Comparison of ENCODE assay signal across 15 cellular contexts in genomic region chr4:53161475-53162423, GRCh38.
DNase-seq lines count a peak whose midpoint lies in the region; ATAC-seq and TF ChIP-seq lines count a peak whose summit lies in the region.
"Had no signal": no experiment of that assay in that cellular context is flagged by ENCODE, and none has a peak within 500 bp of the region (broad histone marks: within the 10 kb centered on the region; RNA-seq: fewer than 3 reads in every experiment).

No MANE protein-coding gene starts in this region.

- no peaks in the 10 kb centered on the region for H3K9me3 ChIP-seq in adipocyte (ENCODE audit: control insufficient read depth, low read length)
- H3K9me3 ChIP-seq: HAP-1 had no signal

- TF ChIP-seq CTCF in nephron (IDR thresholded peaks at IDR 0.05; ENCODE audit: unreplicated experiment in 3 of 3) = no peak

- POLR2A ChIA-PET in activated CD4-positive, alpha-beta memory T cell treated with anti-CD3 and anti-CD28 coated beads, Interleukin-2, amount 10 ng/mL, durations not matched to agents 7 days and 5 days (lab: Charles Lee) = no interaction called here

- ATAC-seq in left ventricle myocardium superior = peak; percentile 61
- ATAC-seq: CD8-positive, alpha-beta T cell had no signal

- H3K27me3 ChIP-seq in adipocyte (replicated peaks; ENCODE audit: control insufficient read depth, insufficient read depth, low read length) = no peaks in the 10 kb centered on the region

- H3K4me3 Mint-ChIP-seq in nephron = no peak overlapping the region
- H3K4me3 Mint-ChIP-seq in activated CD4-positive, alpha-beta memory T cell treated with anti-CD3 and anti-CD28 coated beads, Interleukin-2, amount 10 ng/mL, durations not matched to agents 7 days and 5 days = no peak overlapping the region
- H3K4me3 Mint-ChIP-seq: CD8-positive, alpha-beta T cell had no signal

- intact Hi-C loops in left ventricle myocardium superior (cut with micrococcal nuclease) = no loop called here

- H3K9ac ChIP-seq in adipocyte (ENCODE audit: low read length) = peak overlapping the region; percentile 43

- H3K36me3 Mint-ChIP-seq in nephron (ENCODE audit: low read depth) = no peaks in the 10 kb centered on the region
- H3K36me3 Mint-ChIP-seq in activated CD4-positive, alpha-beta memory T cell treated with anti-CD3 and anti-CD28 coated beads, Interleukin-2, amount 10 ng/mL, durations not matched to agents 7 days and 5 days (ENCODE audit: low read depth) = peaks cover 5% of the 10 kb centered on the region

- peak overlapping the region; percentile 49 for H3K4me3 ChIP-seq in adipocyte (ENCODE audit: low read length)
- H3K4me3 ChIP-seq: HAP-1 had no signal

- H3K36me3 ChIP-seq in adipocyte (ENCODE audit: control insufficient read depth, insufficient read depth, low read length, severe bottlenecking) = no peaks in the 10 kb centered on the region
- H3K36me3 ChIP-seq: HAP-1 had no signal

- H3K27me3 Mint-ChIP-seq in nephron (ENCODE audit: low read depth) = no peaks in the 10 kb centered on the region
- H3K27me3 Mint-ChIP-seq in activated CD4-positive, alpha-beta memory T cell treated with anti-CD3 and anti-CD28 coated beads, Interleukin-2, amount 10 ng/mL, durations not matched to agents 7 days and 5 days = no peaks in the 10 kb centered on the region

- CTCF ChIA-PET in activated CD4-positive, alpha-beta memory T cell treated with anti-CD3 and anti-CD28 coated beads, Interleukin-2, amount 10 ng/mL, durations not matched to agents 7 days and 5 days (lab: Charles Lee) = no interaction called here

- H3K4me1 ChIP-seq in adipocyte (ENCODE audit: control insufficient read depth, insufficient read depth, low read length) = peaks cover 19% of the 10 kb centered on the region

- peaks cover 15% of the 10 kb centered on the region for H3K4me1 Mint-ChIP-seq in nephron
- H3K4me1 Mint-ChIP-seq in activated CD4-positive, alpha-beta memory T cell treated with anti-CD3 and anti-CD28 coated beads, Interleukin-2, amount 10 ng/mL, durations not matched to agents 7 days and 5 days = no peaks in the 10 kb centered on the region

- H3K9me3 Mint-ChIP-seq in nephron = no peaks in the 10 kb centered on the region
- peaks cover 2% of the 10 kb centered on the region for H3K9me3 Mint-ChIP-seq in activated CD4-positive, alpha-beta memory T cell treated with anti-CD3 and anti-CD28 coated beads, Interleukin-2, amount 10 ng/mL, durations not matched to agents 7 days and 5 days

- peak overlapping the region; percentile 79 to 96 (median 86) for H3K27ac Mint-ChIP-seq in nephron
- H3K27ac Mint-ChIP-seq in activated CD4-positive, alpha-beta memory T cell treated with anti-CD3 and anti-CD28 coated beads, Interleukin-2, amount 10 ng/mL, durations not matched to agents 7 days and 5 days = no peak overlapping the region
- H3K27ac Mint-ChIP-seq: CD8-positive, alpha-beta T cell had no signal

- DNase-seq in DMS79 treated with DMSO at 0.1 percent for 48 hours (lab: John Stamatoyannopoulos, UW) (peak; percentile 15), DMS79 (lab: John Stamatoyannopoulos, UW) (no peak), adipocyte (ENCODE audit: low read depth) (peak; percentile 23), left ventricle myocardium superior (no peak), NCI-H187 (lab: John Stamatoyannopoulos, UW) (no peak), AG08395 (ENCODE audit: low spot score) (no peak)
- no peak for DNase-seq in activated CD4-positive, alpha-beta memory T cell treated with anti-CD3 and anti-CD28 coated beads, Interleukin-2, amount 10 ng/mL, durations not matched to agents 7 days and 5 days
- DNase-seq: CD8-positive, alpha-beta T cell; DND-41; KBM-7; NCI-H1436; NCI-H2081 treated with DMSO at 0.1 percent for 48 hours; NCI-H524 had no signal

Comparison
In these comparisons a context has a peak if more than half of its experiments do, and no peak if none do; other contexts are left out.
1. DNase-seq: peak in DMS79 treated with DMSO at 0.1 percent for 48 hours (single experiment) and adipocyte (single experiment); none in DMS79 (single experiment), left ventricle myocardium superior (single experiment), NCI-H187 (0 of 2), AG08395 (single experiment) and activated CD4-positive, alpha-beta memory T cell treated with anti-CD3 and anti-CD28 coated beads, Interleukin-2, amount 10 ng/mL, durations not matched to agents 7 days and 5 days (single experiment).